In the genomic region with DNA sequence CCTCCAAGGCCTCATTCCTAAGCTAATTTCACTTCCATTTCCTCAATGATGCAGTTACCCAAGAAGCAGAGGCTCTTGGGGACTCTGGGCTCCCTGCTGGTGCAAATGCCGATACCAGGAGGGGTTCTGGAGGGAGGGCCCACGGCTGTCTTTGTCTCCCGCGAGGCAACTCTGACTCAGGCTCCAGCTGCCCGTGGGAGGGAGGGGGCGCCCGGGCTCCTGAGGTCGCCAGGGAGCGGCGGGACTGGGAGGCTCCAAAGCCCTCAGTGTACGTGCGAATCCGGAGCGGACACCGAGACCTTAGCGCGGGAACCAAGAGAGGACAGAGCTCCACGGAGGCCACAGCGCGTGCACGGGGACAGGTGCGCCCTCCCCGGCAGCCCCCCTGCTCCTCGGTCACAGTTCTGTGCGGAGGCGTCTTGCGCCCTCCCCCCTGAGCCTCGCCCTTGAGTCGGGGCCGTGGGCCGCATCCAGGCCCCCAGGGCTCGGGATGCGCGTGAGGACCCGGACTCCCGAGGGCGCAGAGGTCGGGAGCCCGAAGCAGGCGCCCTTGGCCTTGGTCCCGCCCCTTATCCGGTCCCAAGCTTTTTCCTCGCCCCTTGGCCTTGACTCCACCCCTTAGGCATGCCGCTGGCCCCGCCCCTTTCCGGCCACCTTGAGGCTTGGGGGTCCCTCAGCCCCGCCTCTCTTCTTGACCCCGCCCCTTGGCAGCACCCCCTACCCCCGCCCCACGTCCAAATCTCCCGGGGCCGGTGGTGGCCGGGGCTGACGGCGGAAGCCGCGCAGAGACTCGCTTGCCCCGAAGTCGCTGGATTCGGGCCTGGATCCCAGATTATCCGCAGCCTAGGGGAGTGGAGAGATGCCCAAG, we compare ENCODE assay signal across 8 cellular contexts. TPM values are rescaled to one million over a fixed set of nuclear protein-coding genes. Genes with fewer than 3 reads are reported as not detected.
A peak's percentile ranks its signal among the peaks of the same experiment; 100 is the strongest.
DNase-seq lines count a peak whose midpoint lies in the region; ATAC-seq and TF ChIP-seq lines count a peak whose summit lies in the region.

No MANE protein-coding gene starts in this region.

- peak overlapping the region; percentile 70 for H3K9ac ChIP-seq in neuronal stem cell (ENCODE audit: low read depth, low read length, poor library complexity)

- TF ChIP-seq CTCF in BE2C (IDR thresholded peaks at IDR 0.05; ENCODE audit: low read depth, low read length) (no peak), fibroblast of the aortic adventitia (IDR thresholded peaks at IDR 0.05; ENCODE audit: insufficient read depth, low read length) (no peak), RWPE1 (conservative IDR thresholded peaks at IDR 0.05; ENCODE audit: low read depth) (no peak)
- no peak for TF ChIP-seq CTCF in activated CD8-positive, alpha-beta T cell treated with anti-CD3 and anti-CD28 coated beads for 36 hours (IDR thresholded peaks at IDR 0.05)

- H2BK120ac ChIP-seq in neuronal stem cell (ENCODE audit: low read depth, low read length), result no peak overlapping the region

- H3K36me3 ChIP-seq in BE2C (no peaks in the 10 kb centered on the region), neuronal stem cell (replicated peaks in 1 of 2; ENCODE audit: control insufficient read depth in 2 of 2, insufficient read depth in 2 of 2, low read length in 2 of 2) (no peaks in the 10 kb centered on the region)

- H2AK5ac ChIP-seq in neuronal stem cell (ENCODE audit: low read depth, low read length), result peak overlapping the region; percentile 5

- peak overlapping the region; percentile 62 for H3K4me2 ChIP-seq in neuronal stem cell (ENCODE audit: insufficient read depth, low read length, poor library complexity, severe bottlenecking)

- ATAC-seq in GM19035 (IDR thresholded peaks at IDR 0.05; ENCODE audit: unreplicated experiment), result peak; percentile 48
- peak; percentile 44 for ATAC-seq in HG03432 (IDR thresholded peaks at IDR 0.05; ENCODE audit: unreplicated experiment)
- ATAC-seq in activated CD8-positive, alpha-beta T cell treated with anti-CD3 and anti-CD28 coated beads for 36 hours, result peak; percentile 45

- H2BK5ac ChIP-seq in neuronal stem cell (ENCODE audit: low read length), result no peak overlapping the region

- POLR2A ChIA-PET in activated CD8-positive, alpha-beta T cell treated with anti-CD3 and anti-CD28 coated beads for 36 hours (lab: Charles Lee), result interaction anchor here (0.8 to 11.9 kb wide), 5 partner anchors 11 to 119 kb away, joined by 3 to 134 read pairs (median 5); a partner anchor contains a TSS
- POLR2A ChIA-PET in RWPE1 (lab: Yijun Ruan, JAX; ENCODE audit: low non-redundant PET), result no interaction called here

- no peak overlapping the region for H2BK15ac ChIP-seq in neuronal stem cell (ENCODE audit: low read length)

- H3K4me3 Mint-ChIP-seq in activated CD8-positive, alpha-beta T cell treated with anti-CD3 and anti-CD28 coated beads for 36 hours, result peak overlapping the region; percentile 52

- H3K18ac ChIP-seq in neuronal stem cell (ENCODE audit: low read length), result peak overlapping the region; percentile 89

- no peaks in the 10 kb centered on the region for H3K4me1 ChIP-seq in BE2C
- H3K4me1 ChIP-seq in neuronal stem cell (ENCODE audit: control insufficient read depth in 2 of 2, insufficient read depth in 1 of 2, low read depth in 1 of 2, low read length in 2 of 2), result peaks cover 2 to 5% of the 10 kb centered on the region in 2 donors

- H3K4me1 Mint-ChIP-seq in activated CD8-positive, alpha-beta T cell treated with anti-CD3 and anti-CD28 coated beads for 36 hours (ENCODE audit: low read depth), result peaks cover 14% of the 10 kb centered on the region

- H3K4me3 ChIP-seq in BE2C (ENCODE audit: low read depth, low read length) (peak overlapping the region; percentile 43), fibroblast of the aortic adventitia (ENCODE audit: low read depth, low read length) (peak overlapping the region; percentile 46), neuronal stem cell (ENCODE audit: low read length in 2 of 2) (peak overlapping the region in 1 of 2 donors; percentile 67)

- no peaks in the 10 kb centered on the region for H3K36me3 Mint-ChIP-seq in activated CD8-positive, alpha-beta T cell treated with anti-CD3 and anti-CD28 coated beads for 36 hours (ENCODE audit: low read depth)

- H3K27me3 Mint-ChIP-seq in activated CD8-positive, alpha-beta T cell treated with anti-CD3 and anti-CD28 coated beads for 36 hours, result peaks cover 21% of the 10 kb centered on the region

- WGBS in neuronal stem cell (ENCODE audit: extremely low coverage in 2 of 2, insufficient read length in 2 of 2, insufficient replicate concordance in 1 of 2), 2 donors, result no CpG with 5 or more reads among the region's 62 CpGs

- H3K27ac ChIP-seq in neuronal stem cell (replicated peaks; ENCODE audit: low read length) (no peak overlapping the region), RWPE1 (no peak overlapping the region)

- intact Hi-C loops in activated CD8-positive, alpha-beta T cell treated with anti-CD3 and anti-CD28 coated beads for 36 hours (cut with micrococcal nuclease), result no loop called here

- H2BK12ac ChIP-seq in neuronal stem cell (ENCODE audit: low read length), result no peak overlapping the region

- peak overlapping the region; percentile 93 for H3K23ac ChIP-seq in neuronal stem cell (ENCODE audit: low read depth, low read length, poor library complexity)

- H3K14ac ChIP-seq in neuronal stem cell (ENCODE audit: low read length), result peak overlapping the region; percentile 25

- no peak overlapping the region for H4K91ac ChIP-seq in neuronal stem cell (ENCODE audit: low read depth, low read length, poor library complexity)

- no peak overlapping the region for H3K4ac ChIP-seq in neuronal stem cell (ENCODE audit: low read length)

- DNase-seq in BE2C, result peak; percentile 65
- peak; percentile 68 for DNase-seq in activated CD8-positive, alpha-beta T cell treated with anti-CD3 and anti-CD28 coated beads for 36 hours
- DNase-seq in fibroblast of the aortic adventitia (ENCODE audit: low read depth), result no peak
- no peak for DNase-seq in neuronal stem cell (ENCODE audit: low spot score)
- DNase-seq in NCI-H1105 (lab: John Stamatoyannopoulos, UW), result no peak
- DNase-seq in RWPE1 (ENCODE audit: low spot score), result no peak

- CTCF ChIA-PET in activated CD8-positive, alpha-beta T cell treated with anti-CD3 and anti-CD28 coated beads for 36 hours (lab: Charles Lee), result interaction anchor here (0.9 to 1.0 kb wide), 3 partner anchors 21 to 223 kb away, joined by 3 to 5 read pairs (median 3); no protein-coding TSS in a partner anchor
- CTCF ChIA-PET in RWPE1 (lab: Yijun Ruan, JAX), result no interaction called here

- no peak overlapping the region for H4K8ac ChIP-seq in neuronal stem cell (ENCODE audit: low read depth, low read length)

- H3K27me3 ChIP-seq in BE2C (peaks cover 38% of the 10 kb centered on the region), neuronal stem cell (ENCODE audit: control insufficient read depth in 3 of 3, insufficient read depth in 3 of 3, low read depth in 1 of 3, low read length in 3 of 3) (peaks cover 37 to 75% (median 39%) of the 10 kb centered on the region in 3 experiments)

- no peaks in the 10 kb centered on the region for H3K79me1 ChIP-seq in neuronal stem cell (ENCODE audit: low read depth, low read length)

- H3K27ac Mint-ChIP-seq in activated CD8-positive, alpha-beta T cell treated with anti-CD3 and anti-CD28 coated beads for 36 hours, result peak overlapping the region; percentile 64

- H3K9me3 Mint-ChIP-seq in activated CD8-positive, alpha-beta T cell treated with anti-CD3 and anti-CD28 coated beads for 36 hours, result no peaks in the 10 kb centered on the region

- peak overlapping the region; percentile 68 for H2AFZ ChIP-seq in neuronal stem cell (ENCODE audit: low read length)

- H3K9me3 ChIP-seq in BE2C (no peaks in the 10 kb centered on the region), neuronal stem cell (replicated peaks in 1 of 2; ENCODE audit: control insufficient read depth in 2 of 2, insufficient read depth in 1 of 2, low read depth in 1 of 2, low read length in 2 of 2) (no peaks in the 10 kb centered on the region)

RNA-seq across cellular contexts. Expression of a gene that starts 4.7 kb away (rescaled TPM):
- not detected for polyA plus RNA-seq in BE2C (2012; ENCODE audit: insufficient read depth, insufficient read length, low read depth)
- 1 to 10 TPM; 2.3 to 2.7 TPM for total RNA-seq in activated CD8-positive, alpha-beta T cell treated with anti-CD3 and anti-CD28 coated beads for 36 hours
- total RNA-seq in fibroblast of the aortic adventitia (ENCODE audit: low replicate concordance), result not detected in 2 replicates
- polyA plus RNA-seq in neuronal stem cell (2013, experiment 1 of 2), result 0.07 TPM
- 0.14 TPM for polyA plus RNA-seq in neuronal stem cell (2013, experiment 2 of 2)

RNA-seq across cellular contexts. Expression of a gene that starts 7.0 kb away (rescaled TPM):
- 0.29 TPM for polyA plus RNA-seq in BE2C (2012; ENCODE audit: insufficient read depth, insufficient read length, low read depth)
- total RNA-seq in activated CD8-positive, alpha-beta T cell treated with anti-CD3 and anti-CD28 coated beads for 36 hours, result 1 to 10 TPM; 4.0 TPM
- 0.08 and 0.18 TPM in 2 replicates for total RNA-seq in fibroblast of the aortic adventitia (ENCODE audit: low replicate concordance)
- polyA plus RNA-seq in neuronal stem cell (2013, experiment 1 of 2), result 1.6 TPM
- 1.8 TPM for polyA plus RNA-seq in neuronal stem cell (2013, experiment 2 of 2)

RNA-seq across cellular contexts. Expression of a gene that starts 27.4 kb away (rescaled TPM):
- 43.8 TPM for polyA plus RNA-seq in BE2C (2012; ENCODE audit: insufficient read depth, insufficient read length, low read depth)
- 10 to 100 TPM; 62.5 to 63.1 TPM for total RNA-seq in activated CD8-positive, alpha-beta T cell treated with anti-CD3 and anti-CD28 coated beads for 36 hours
- 1.1 and 16.9 TPM in 2 replicates for total RNA-seq in fibroblast of the aortic adventitia (ENCODE audit: low replicate concordance)
- 31.3 TPM for polyA plus RNA-seq in neuronal stem cell (2013, experiment 1 of 2)
- polyA plus RNA-seq in neuronal stem cell (2013, experiment 2 of 2), result 32.8 TPM

RNA-seq across cellular contexts. Expression of a gene that starts 49.7 kb away (rescaled TPM):
- polyA plus RNA-seq in BE2C (2012; ENCODE audit: insufficient read depth, insufficient read length, low read depth), result 23.3 TPM
- total RNA-seq in activated CD8-positive, alpha-beta T cell treated with anti-CD3 and anti-CD28 coated beads for 36 hours, result under 1 TPM; 0.20 to 0.36 TPM
- 0.65 TPM in 1 of 2 replicates, not detected in the other for total RNA-seq in fibroblast of the aortic adventitia (ENCODE audit: low replicate concordance)
- polyA plus RNA-seq in neuronal stem cell (2013, experiment 1 of 2), result 42.3 TPM
- 42.6 TPM for polyA plus RNA-seq in neuronal stem cell (2013, experiment 2 of 2)

Comparison
In these comparisons a context has a peak if more than half of its experiments do, and no peak if none do; other contexts are left out.
1. DNase-seq: peak in BE2C (single experiment) and activated CD8-positive, alpha-beta T cell treated with anti-CD3 and anti-CD28 coated beads for 36 hours (single experiment); none in fibroblast of the aortic adventitia (single experiment), neuronal stem cell (single experiment), NCI-H1105 (single experiment) and RWPE1 (single experiment).
2. Peak in every context shown above with its lines, with median percentiles within 50 percentile points of each other: ATAC-seq.